Comparison of ENCODE assay signal across 8 cellular contexts in genomic region chr7:101162551-101163280, GRCh38. TPM values are rescaled to one million over a fixed set of nuclear protein-coding genes. Genes with fewer than 3 reads are reported as not detected.
DNase-seq lines count a peak whose midpoint lies in the region; ATAC-seq and TF ChIP-seq lines count a peak whose summit lies in the region.

No MANE protein-coding gene starts in this region.

- in situ Hi-C loops in ACHN (cut with HindIII; ENCODE audit: low pct_ligation_motif_present, low pct_unique_long_range_greater_than_20kb, low sequenced_read_pairs) = no loop called here

- H3K27ac ChIP-seq in iPS-18a (ENCODE audit: low read length) = no peak overlapping the region
- H3K27ac ChIP-seq in testis = no peak overlapping the region

- no peak overlapping the region for H3K27ac Mint-ChIP-seq in activated naive CD8-positive, alpha-beta T cell treated with anti-CD3 and anti-CD28 coated beads, Interleukin-2, amount 50 U/mL, for 24 hours

- H3K36me3 ChIP-seq in iPS-18a (ENCODE audit: control insufficient read depth, low read depth, low read length) = no peaks in the 10 kb centered on the region
- H3K36me3 ChIP-seq in testis (ENCODE audit: low read depth, missing control alignments) = no peaks in the 10 kb centered on the region

- H3K27me3 ChIP-seq in iPS-18a (ENCODE audit: control insufficient read depth, insufficient read depth, low read length) (peaks cover 52% of the 10 kb centered on the region), testis (no peaks in the 10 kb centered on the region)

- no peaks in the 10 kb centered on the region for H3K9me3 Mint-ChIP-seq in activated naive CD8-positive, alpha-beta T cell treated with anti-CD3 and anti-CD28 coated beads, Interleukin-2, amount 50 U/mL, for 24 hours

- H3K4me1 ChIP-seq in iPS-18a (ENCODE audit: control insufficient read depth, low read depth, low read length) (peaks cover 33% of the 10 kb centered on the region), testis (peaks cover 17% of the 10 kb centered on the region)

- intact Hi-C loops in testis (cut with DNase I; ENCODE audit: low total_unique reads) = loop anchor here (10.0 kb wide), 1 partner anchor 122 kb away; no protein-coding TSS in a partner anchor

- peak overlapping the region; percentile 65 for H3K4me3 Mint-ChIP-seq in activated naive CD8-positive, alpha-beta T cell treated with anti-CD3 and anti-CD28 coated beads, Interleukin-2, amount 50 U/mL, for 24 hours

- H3K4me3 ChIP-seq in GM12864 (ENCODE audit: low read depth, low read length) (peak overlapping the region; percentile 45), iPS-18a (ENCODE audit: low read length) (peak overlapping the region; percentile 58), testis (peak overlapping the region; percentile 26 to 45)

- WGBS in testis, 2 donors = 4 to 6% methylated on average over 19 to 61 of the region's 74 CpGs

- H3K27me3 Mint-ChIP-seq in activated naive CD8-positive, alpha-beta T cell treated with anti-CD3 and anti-CD28 coated beads, Interleukin-2, amount 50 U/mL, for 24 hours = peaks cover 41% of the 10 kb centered on the region

- DNase-seq in ACHN (peak; percentile 88), GM12864 (ENCODE audit: low read depth) (no peak), NCI-H446 (lab: John Stamatoyannopoulos, UW) (peak; percentile 10 to 69), testis (peak; percentile 59), Ammon's horn (ENCODE audit: low spot score) (no peak), omental fat pad (ENCODE audit: low spot score) (no peak)
- no peak for DNase-seq in activated naive CD8-positive, alpha-beta T cell treated with anti-CD3 and anti-CD28 coated beads, Interleukin-2, amount 50 U/mL, for 24 hours

- H3K9ac ChIP-seq in iPS-18a (ENCODE audit: low read length) = peak overlapping the region; percentile 46

- peaks cover 2% of the 10 kb centered on the region for H3K36me3 Mint-ChIP-seq in activated naive CD8-positive, alpha-beta T cell treated with anti-CD3 and anti-CD28 coated beads, Interleukin-2, amount 50 U/mL, for 24 hours (ENCODE audit: low read depth)

- no peak for TF ChIP-seq POLR2A in testis (IDR thresholded peaks at IDR 0.05)

- H3K9me3 ChIP-seq in iPS-18a (ENCODE audit: control insufficient read depth, low read depth, low read length) (no peaks in the 10 kb centered on the region), testis (no peaks in the 10 kb centered on the region)

- TF ChIP-seq CTCF in GM12864 (IDR thresholded peaks at IDR 0.05; ENCODE audit: low read depth, low read length, missing control alignments) (no peak), testis (IDR thresholded peaks at IDR 0.05) (no peak), omental fat pad (IDR thresholded peaks at IDR 0.05) (no peak)

- H3K4me1 Mint-ChIP-seq in activated naive CD8-positive, alpha-beta T cell treated with anti-CD3 and anti-CD28 coated beads, Interleukin-2, amount 50 U/mL, for 24 hours = peaks cover 36% of the 10 kb centered on the region

- ATAC-seq in activated naive CD8-positive, alpha-beta T cell treated with anti-CD3 and anti-CD28 coated beads, Interleukin-2, amount 50 U/mL, for 24 hours = no peak
- no peak for ATAC-seq in omental fat pad (ENCODE audit: low FRiP score)

RNA-seq across cellular contexts. Expression of gene VGF, which starts 2.7 kb away (rescaled TPM):
- total RNA-seq in testis (1 to 10 TPM; 1.2 to 2.3 TPM), omental fat pad (under 1 TPM in 1 of 4 donors, not detected in 3; 0.60 TPM)
- polyA plus RNA-seq in testis (ENCODE audit: insufficient read depth, low read depth, low replicate concordance) = 0.87 TPM

RNA-seq across cellular contexts. Expression of gene AP1S1, which starts 8.4 kb away (rescaled TPM):
- total RNA-seq in testis = 10 to 100 TPM; 31.7 to 54.8 TPM
- polyA plus RNA-seq in testis (ENCODE audit: insufficient read depth, low read depth, low replicate concordance) = 46.3 TPM
- total RNA-seq in omental fat pad = 10 to 100 TPM; 30.7 to 52.3 (median 36.4) TPM

RNA-seq across cellular contexts. Expression of gene NAT16, which starts 17.4 kb away (rescaled TPM):
- total RNA-seq in testis = under 1 TPM; 0.31 to 0.50 TPM
- 0.26 TPM for polyA plus RNA-seq in testis (ENCODE audit: insufficient read depth, low read depth, low replicate concordance)
- total RNA-seq in omental fat pad = under 1 TPM in 1 of 4 donors, not detected in 3; 0.09 TPM

RNA-seq across cellular contexts. Expression of gene SERPINE1, which starts 35.8 kb away (rescaled TPM):
- total RNA-seq in testis = 1 to 10 TPM; 5.6 to 5.8 TPM
- 7.6 TPM for polyA plus RNA-seq in testis (ENCODE audit: insufficient read depth, low read depth, low replicate concordance)
- total RNA-seq in omental fat pad = 100 to 1,000 TPM in 2 of 4 donors, 10 to 100 TPM in 2; 36.4 to 861 (median 118) TPM

RNA-seq across cellular contexts. Expression of gene MOGAT3, which starts 38.1 kb away (rescaled TPM):
- total RNA-seq in testis (not detected), omental fat pad (not detected)
- polyA plus RNA-seq in testis (ENCODE audit: insufficient read depth, low read depth, low replicate concordance) = not detected

Comparison
In these comparisons a context has a peak if more than half of its experiments do, and no peak if none do; other contexts are left out.
1. DNase-seq: peak in ACHN (single experiment), NCI-H446 (2 of 2) and testis (single experiment); none in GM12864 (single experiment), activated naive CD8-positive, alpha-beta T cell treated with anti-CD3 and anti-CD28 coated beads, Interleukin-2, amount 50 U/mL, for 24 hours (single experiment), Ammon's horn (single experiment) and omental fat pad (single experiment).
2. Peak in every context shown above with its lines, with median percentiles within 50 percentile points of each other: H3K4me3 ChIP-seq.